1 cellular context compared by ENCODE assay signal in the genomic region with DNA sequence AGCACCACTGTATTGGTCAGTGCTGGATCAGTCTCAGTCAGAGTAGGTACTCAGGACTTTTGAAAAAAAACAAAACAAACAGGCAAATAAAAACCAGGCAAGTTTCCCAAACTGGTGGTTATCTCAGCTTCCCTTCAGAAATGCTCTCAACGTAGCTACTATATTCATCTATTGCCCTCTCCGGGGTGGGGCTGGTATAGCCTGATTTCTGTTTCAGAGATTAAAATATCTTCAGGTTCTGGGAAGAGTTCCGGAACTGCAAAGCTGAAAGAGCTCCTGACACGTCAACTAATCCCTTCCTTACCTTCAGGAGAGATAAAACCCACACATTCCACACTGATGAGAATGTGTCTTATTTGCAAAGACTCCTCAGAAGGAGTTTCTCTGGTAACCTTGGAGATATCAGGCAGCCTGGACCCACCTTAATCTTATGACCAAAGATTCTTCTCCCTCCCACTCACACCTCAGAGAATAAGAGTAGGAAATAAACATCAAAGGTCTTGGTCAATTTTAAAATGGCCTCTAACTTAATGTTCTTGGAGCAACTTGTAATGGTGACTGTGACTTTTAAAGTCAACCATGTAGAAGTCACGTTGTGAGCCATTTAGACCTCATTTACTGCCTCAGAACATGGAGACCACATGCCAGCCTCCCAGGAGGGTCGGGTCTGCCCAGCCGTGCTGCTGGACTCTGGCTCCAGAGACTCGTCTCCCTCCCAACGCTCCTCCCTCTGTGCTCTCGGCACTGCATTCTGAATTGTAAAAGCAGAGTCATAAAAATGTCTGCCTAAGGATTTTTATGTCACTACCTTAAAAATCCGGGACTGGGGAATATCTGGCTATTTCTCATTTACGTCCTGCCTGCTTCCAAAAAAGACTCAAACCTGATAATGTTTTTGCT.
TF ChIP-seq lines count a peak whose summit lies in the region.

No MANE protein-coding gene starts in this region.

TF ChIP-seq in GM23338, 12 proteins besides CTCF, POLR2A, EP300 and RAD21 (continued from another document):
- TF ChIP-seq ETS1 (IDR thresholded peaks at IDR 0.05) (no peak), CREB1 (CRISPR knock-in tag; IDR thresholded peaks at IDR 0.05; ENCODE audit: low read depth) (no peak), POLR2AphosphoS5 (IDR thresholded peaks at IDR 0.05; ENCODE audit: low read depth) (no peak), STAT1 (IDR thresholded peaks at IDR 0.05; ENCODE audit: unreplicated experiment) (no peak), REST (IDR thresholded peaks at IDR 0.05; ENCODE audit: unreplicated experiment) (no peak)
